ENCODE assay signal across 7 cellular contexts in genomic region chr7:32891800-32892520, GRCh38. TPM values are rescaled to one million over a fixed set of nuclear protein-coding genes. Genes with fewer than 3 reads are reported as not detected.
DNase-seq lines count a peak whose midpoint lies in the region; ATAC-seq and TF ChIP-seq lines count a peak whose summit lies in the region.

No MANE protein-coding gene starts in this region.

- intact Hi-C loops in ascending aorta (cut with DNase I): loop anchor here (1.0 to 10.0 kb wide), 8 partner anchors 45 to 1263 kb away; partner anchors contain the start of genes AVL9, BBS9, FKBP9 and RP9

- H3K27me3 ChIP-seq in ascending aorta: no peaks in the 10 kb centered on the region

- no peak for TF ChIP-seq CTCF in ascending aorta (IDR thresholded peaks at IDR 0.05)

- H3K27ac ChIP-seq in ascending aorta: peak overlapping the region; percentile 98 to 100

- H3K4me1 ChIP-seq in ascending aorta: peaks cover 2 to 26% of the 10 kb centered on the region in 2 donors

- DNase-seq in NCI-H187 (lab: John Stamatoyannopoulos, UW) (peak; percentile 67 to 93), T-helper 2 cell (peak; percentile 96 to 99 (median 98)), ascending aorta (ENCODE audit: low spot score in 2 of 2) (peak; percentile 83 to 97), hepatic stellate cell (ENCODE audit: low spot score) (peak; percentile 85), renal cortical epithelial cell (ENCODE audit: low read depth) (peak; percentile 81)

- no peaks in the 10 kb centered on the region for H3K9me3 ChIP-seq in ascending aorta

- peak overlapping the region; percentile 96 to 100 for H3K4me3 ChIP-seq in ascending aorta

- peak; percentile 51 for ATAC-seq in GM18502 (IDR thresholded peaks at IDR 0.05; ENCODE audit: poor library complexity, unreplicated experiment)
- ATAC-seq in HG02943 (IDR thresholded peaks at IDR 0.05; ENCODE audit: low read depth, unreplicated experiment): peak; percentile 54

- H3K36me3 ChIP-seq in ascending aorta: no peaks in the 10 kb centered on the region

RNA-seq across cellular contexts. Expression of gene KBTBD2, which starts 0.4 kb away (rescaled TPM):
- total RNA-seq in ascending aorta (16.1 TPM), renal cortical epithelial cell (52.5 and 76.1 TPM in 2 replicates)

Comparison
In these comparisons a context has a peak if more than half of its experiments do, and no peak if none do; other contexts are left out.
1. Peak in every context shown above with its lines: DNase-seq, ATAC-seq, H3K4me3 ChIP-seq and H3K27ac ChIP-seq.